14 cellular contexts compared by ENCODE assay signal in the genomic region with DNA sequence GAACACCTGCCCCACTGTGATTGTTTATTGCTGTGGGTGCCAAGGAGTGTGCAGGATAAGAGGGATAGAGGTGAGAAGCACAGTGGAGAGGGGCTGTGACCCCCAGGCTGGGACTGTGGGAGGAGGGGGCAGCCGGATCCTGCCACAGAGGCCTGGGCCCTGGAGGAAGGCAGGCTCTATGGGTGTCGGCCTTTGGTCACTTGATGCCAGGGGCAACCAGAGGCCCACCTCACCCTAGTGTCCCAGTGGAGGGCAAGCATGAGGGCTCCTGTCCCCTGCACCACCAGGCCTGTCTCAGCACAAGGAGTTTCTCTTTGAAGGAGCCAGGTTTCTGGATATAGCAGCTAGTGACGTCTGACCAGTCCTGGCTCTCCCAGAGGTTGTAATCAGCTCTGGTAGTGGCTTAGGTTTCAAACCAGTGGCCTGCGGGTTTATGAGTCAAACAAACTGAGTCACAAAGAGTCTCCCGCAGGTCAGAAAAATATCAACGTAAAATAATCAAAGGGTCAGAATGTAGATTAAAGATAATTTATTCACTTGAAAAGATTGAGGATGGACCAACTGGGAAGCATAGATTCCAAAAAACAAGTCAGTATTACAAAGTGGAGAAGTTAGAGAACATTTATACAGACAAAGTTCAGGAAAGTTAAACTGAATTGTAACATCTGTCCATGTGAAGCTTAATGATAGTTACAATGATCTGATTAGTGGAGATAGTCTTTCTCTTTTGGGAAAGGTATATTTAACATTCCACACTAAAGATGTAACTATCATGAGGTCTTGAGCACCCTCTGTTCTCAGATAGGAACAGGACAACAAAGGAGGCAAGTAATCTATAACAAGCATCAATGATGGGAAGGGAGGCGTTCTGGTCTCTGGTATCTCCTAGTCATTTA. TPM values are rescaled to one million over a fixed set of nuclear protein-coding genes. Genes with fewer than 3 reads are reported as not detected.
DNase-seq lines count a peak whose midpoint lies in the region; ATAC-seq and TF ChIP-seq lines count a peak whose summit lies in the region.
"Had no signal": no experiment of that assay in that cellular context is flagged by ENCODE, and none has a peak within 500 bp of the region (broad histone marks: within the 10 kb centered on the region; RNA-seq: fewer than 3 reads in every experiment).

No MANE protein-coding gene starts in this region.

- H3K27me3 ChIP-seq in PC-3 (ENCODE audit: low read length), result no peaks in the 10 kb centered on the region
- H3K27me3 ChIP-seq in neuronal stem cell (ENCODE audit: control insufficient read depth in 3 of 3, insufficient read depth in 3 of 3, low read depth in 1 of 3, low read length in 3 of 3), result peaks cover 0 to 3% (median 0%) of the 10 kb centered on the region in 3 experiments
- no peaks in the 10 kb centered on the region for H3K27me3 ChIP-seq in testis
- H3K27me3 ChIP-seq: SJCRH30 had no signal

- H3K27ac ChIP-seq in PC-3 (ENCODE audit: low read length) (peak overlapping the region; percentile 89), neuronal stem cell (replicated peaks; ENCODE audit: low read length) (no peak overlapping the region), testis (no peak overlapping the region)
- H3K27ac ChIP-seq: SJCRH30 had no signal

- H3K23ac ChIP-seq in neuronal stem cell (ENCODE audit: low read depth, low read length, poor library complexity), result peak overlapping the region; percentile 26

- H3K4me3 ChIP-seq in PC-3 (ENCODE audit: low read length) (no peak overlapping the region), neuronal stem cell (ENCODE audit: low read length in 2 of 2) (peak overlapping the region in 1 of 2 donors; percentile 2), testis (no peak overlapping the region)
- H3K4me3 ChIP-seq: SJCRH30 had no signal

- peak overlapping the region; percentile 70 for H3K9ac ChIP-seq in PC-3 (ENCODE audit: low read length)
- H3K9ac ChIP-seq in neuronal stem cell (ENCODE audit: low read depth, low read length, poor library complexity), result no peak overlapping the region

- TF ChIP-seq POLR2A in testis (IDR thresholded peaks at IDR 0.05), result no peak

- H2AFZ ChIP-seq in PC-3 (ENCODE audit: low read length) (no peak overlapping the region), neuronal stem cell (ENCODE audit: low read length) (peak overlapping the region; percentile 86)

- no peaks in the 10 kb centered on the region for H3F3A ChIP-seq in PC-3 (ENCODE audit: low read length, unreplicated experiment)

- no peak for TF ChIP-seq CTCF in PC-3 (conservative IDR thresholded peaks at IDR 0.05; ENCODE audit: low read depth, low read length)
- no peak for TF ChIP-seq CTCF in testis (IDR thresholded peaks at IDR 0.05)

- H3K9me3 ChIP-seq in PC-3 (ENCODE audit: low read length) (no peaks in the 10 kb centered on the region), neuronal stem cell (replicated peaks in 1 of 2; ENCODE audit: control insufficient read depth in 2 of 2, insufficient read depth in 1 of 2, low read depth in 1 of 2, low read length in 2 of 2) (no peaks in the 10 kb centered on the region), testis (no peaks in the 10 kb centered on the region)
- H3K9me3 ChIP-seq: SJCRH30 had no signal

- H4K91ac ChIP-seq in neuronal stem cell (ENCODE audit: low read depth, low read length, poor library complexity), result peak overlapping the region; percentile 79

- H2BK12ac ChIP-seq in neuronal stem cell (ENCODE audit: low read length), result peak overlapping the region; percentile 65

- peaks cover 4% of the 10 kb centered on the region for H3K79me1 ChIP-seq in neuronal stem cell (ENCODE audit: low read depth, low read length)

- H4K20me1 ChIP-seq in PC-3 (ENCODE audit: low read length), result no peaks in the 10 kb centered on the region

- H2BK5ac ChIP-seq in neuronal stem cell (ENCODE audit: low read length), result no peak overlapping the region

- H4K8ac ChIP-seq in neuronal stem cell (ENCODE audit: low read depth, low read length), result peak overlapping the region; percentile 87

- H2BK120ac ChIP-seq in neuronal stem cell (ENCODE audit: low read depth, low read length), result peak overlapping the region; percentile 69

- peak; percentile 94 for ATAC-seq in PC-3
- ATAC-seq: activated T-cell treated with anti-CD3 and anti-CD28 coated beads, Interleukin-2, amount 50 U/mL, for 4 hours had no signal

- H3K4ac ChIP-seq in neuronal stem cell (ENCODE audit: low read length), result no peak overlapping the region

- H2AK5ac ChIP-seq in neuronal stem cell (ENCODE audit: low read depth, low read length), result peak overlapping the region; percentile 80

- H3K14ac ChIP-seq in neuronal stem cell (ENCODE audit: low read length), result peak overlapping the region; percentile 83

- H3K9me2 ChIP-seq in PC-3 (replicated peaks; ENCODE audit: low read length), result no peaks in the 10 kb centered on the region

- no peaks in the 10 kb centered on the region for H3K79me2 ChIP-seq in PC-3 (ENCODE audit: low read length)

- POLR2A ChIA-PET in PC-3 (lab: Charles Lee; ENCODE audit: unreplicated experiment), result no interaction called here

- peak overlapping the region; percentile 68 for H2BK15ac ChIP-seq in neuronal stem cell (ENCODE audit: low read length)

- DNase-seq in EL (peak; percentile 86), PC-3 (peak; percentile 89), dedifferentiated amniotic fluid mesenchymal stem cell (ENCODE audit: extremely low spot score) (peak; percentile 50), neuronal stem cell (ENCODE audit: low spot score) (no peak), head of caudate nucleus (no peak), testis (no peak), activated T-cell treated with anti-CD3 and anti-CD28 coated beads for 4 hours (no peak), T-helper 1 cell (no peak)
- DNase-seq: activated T-cell treated with anti-CD3 and anti-CD28 coated beads, Interleukin-2, amount 50 U/mL, for 4 hours; CD4-positive, CD25-positive, alpha-beta regulatory T cell; midbrain; NCI-H1105; retina; SJCRH30 had no signal

- CTCF ChIA-PET in PC-3 (lab: Charles Lee), result no interaction called here

- peak overlapping the region; percentile 68 for H3K4me2 ChIP-seq in PC-3 (ENCODE audit: low read length)
- H3K4me2 ChIP-seq in neuronal stem cell (ENCODE audit: insufficient read depth, low read length, poor library complexity, severe bottlenecking), result no peak overlapping the region

- intact Hi-C loops in PC-3 (cut with micrococcal nuclease) (no loop called here), head of caudate nucleus (cut with DNase I) (no loop called here), testis (cut with DNase I; ENCODE audit: low total_unique reads) (no loop called here)

- WGBS in neuronal stem cell (ENCODE audit: extremely low coverage in 2 of 2, insufficient read length in 2 of 2, insufficient replicate concordance in 1 of 2), 2 donors, result no CpG with 5 or more reads among the region's 7 CpGs
- 82 to 83% methylated on average over 6 to 7 of the region's 7 CpGs for WGBS in testis, 2 donors

- H3K4me1 ChIP-seq in PC-3 (ENCODE audit: insufficient read depth, low read length), result peaks cover 31% of the 10 kb centered on the region
- peaks cover 4 to 10% of the 10 kb centered on the region in 2 donors for H3K4me1 ChIP-seq in neuronal stem cell (ENCODE audit: control insufficient read depth in 2 of 2, insufficient read depth in 1 of 2, low read depth in 1 of 2, low read length in 2 of 2)
- no peaks in the 10 kb centered on the region for H3K4me1 ChIP-seq in testis
- H3K4me1 ChIP-seq: SJCRH30 had no signal

- H3K18ac ChIP-seq in neuronal stem cell (ENCODE audit: low read length), result peak overlapping the region; percentile 73

- H3K36me3 ChIP-seq in PC-3 (ENCODE audit: low read depth, low read length) (no peaks in the 10 kb centered on the region), neuronal stem cell (replicated peaks in 1 of 2; ENCODE audit: control insufficient read depth in 2 of 2, insufficient read depth in 2 of 2, low read length in 2 of 2) (no peaks in the 10 kb centered on the region), testis (ENCODE audit: low read depth, missing control alignments) (no peaks in the 10 kb centered on the region)
- H3K36me3 ChIP-seq: SJCRH30 had no signal

- BruUV-seq in PC-3 (replicated peaks; lab: Mats Ljungman, UMichigan), result no TSS peak

RNA-seq across cellular contexts. Expression of gene ZNF488, which starts 37.2 kb away (rescaled TPM):
- 1.7 and 2.1 TPM in 2 replicates for total RNA-seq in PC-3 (2014; rRNA removed)
- 0.01 TPM for polyA plus RNA-seq in neuronal stem cell (2013, experiment 1 of 2)
- 0.01 TPM for polyA plus RNA-seq in neuronal stem cell (2013, experiment 2 of 2)
- 1 to 10 TPM; 2.7 to 3.2 TPM for total RNA-seq in testis
- 2.0 TPM for polyA plus RNA-seq in testis (ENCODE audit: insufficient read depth, low read depth, low replicate concordance)
- total RNA-seq: CD4-positive, CD25-positive, alpha-beta regulatory T cell had no signal
- polyA plus RNA-seq: CD4-positive, CD25-positive, alpha-beta regulatory T cell had no signal

Comparison
In these comparisons a context has a peak if more than half of its experiments do, and no peak if none do; other contexts are left out.
1. DNase-seq: peak in EL (single experiment), PC-3 (single experiment) and dedifferentiated amniotic fluid mesenchymal stem cell (single experiment); none in neuronal stem cell (single experiment), head of caudate nucleus (0 of 42), testis (single experiment), activated T-cell treated with anti-CD3 and anti-CD28 coated beads for 4 hours (single experiment) and T-helper 1 cell (0 of 5).